8 cellular contexts compared by ENCODE assay signal in genomic region chr11:65873280-65874156, GRCh38. TPM values are rescaled to one million over a fixed set of nuclear protein-coding genes. Genes with fewer than 3 reads are reported as not detected.
DNase-seq lines count a peak whose midpoint lies in the region; ATAC-seq and TF ChIP-seq lines count a peak whose summit lies in the region.

No MANE protein-coding gene starts in this region.

- ATAC-seq in GM19025 (IDR thresholded peaks at IDR 0.05; ENCODE audit: low read depth, unreplicated experiment) (peak; percentile 74), HG03342 (IDR thresholded peaks at IDR 0.05; ENCODE audit: unreplicated experiment) (peak; percentile 75)

- CTCF ChIA-PET in AG04450 (lab: Charles Lee), result interaction anchor here (0.6 to 3.4 kb wide), 4 partner anchors 11 to 262 kb away, joined by 3 to 51 read pairs (median 24); partner anchors contain the start of genes FIBP and MUS81

- H3K4me3 ChIP-seq in AG04450 (ENCODE audit: low read depth, low read length), result peak overlapping the region; percentile 76

- peak overlapping the region; percentile 68 for H3K27ac ChIP-seq in AG04450 (ENCODE audit: low read depth, low read length)
- peak overlapping the region; percentile 68 for H3K27ac ChIP-seq in caudate nucleus (ENCODE audit: low read depth, low read length)

- DNase-seq in AG04450 (ENCODE audit: low read depth, low spot score) (peak; percentile 78), NCI-H345 treated with DMSO at 0.1 percent for 48 hours (lab: John Stamatoyannopoulos, UW; ENCODE audit: unreplicated experiment) (peak; percentile 82), caudate nucleus (lab: John Stamatoyannopoulos, UW) (peak; percentile 9 to 96 (median 85)), islet precursor cell (peak; percentile 97)
- peak; percentile 89 to 94 (median 89) for DNase-seq in activated CD4-positive, CD25-positive, alpha-beta regulatory T cell (lab: John Stamatoyannopoulos, UW)
- DNase-seq in stimulated activated CD4-positive, alpha-beta T cell treated with anti-CD3 and anti-CD28 coated beads, Interleukin-15, amount 100 ng/mL, for 1 hour (ENCODE audit: low read depth in 1 of 2, low spot score in 1 of 2), result peak; percentile 96 to 97

- no peak for TF ChIP-seq CTCF in AG04450 (IDR thresholded peaks at IDR 0.05; ENCODE audit: low read depth, low read length)

- no peaks in the 10 kb centered on the region; the same call in 1 of the 2 replicates for H3K9me3 ChIP-seq in AG04450 (ENCODE audit: control insufficient read depth, insufficient read depth, low read length)

- POLR2A ChIA-PET in AG04450 (lab: Yijun Ruan, JAX), result interaction anchor here (0.6 to 0.7 kb wide), 2 partner anchors 14 to 15 kb away, joined by 3 read pairs; partner anchors contain the start of genes CFL1 and MUS81

- H3K27me3 ChIP-seq in AG04450 (ENCODE audit: control insufficient read depth, insufficient read depth, low read length), result no peaks in the 10 kb centered on the region

RNA-seq across cellular contexts. Expression of gene EFEMP2, which starts 0.9 kb away (rescaled TPM):
- 190 and 279 TPM in 2 replicates for polyA plus RNA-seq in AG04450 (2011; rRNA removed)
- polyA minus RNA-seq in AG04450 (2011; rRNA and poly(A)+ RNA removed), result 72.8 and 112 TPM in 2 replicates

RNA-seq across cellular contexts. Expression of gene CTSW, which starts 6.1 kb away (rescaled TPM):
- not detected in 2 replicates for polyA plus RNA-seq in AG04450 (2011; rRNA removed)
- 0.55 TPM in 1 of 2 replicates, not detected in the other for polyA minus RNA-seq in AG04450 (2011; rRNA and poly(A)+ RNA removed)

RNA-seq across cellular contexts. Expression of gene MUS81, which starts 13.3 kb away (rescaled TPM):
- 23.8 and 27.5 TPM in 2 replicates for polyA plus RNA-seq in AG04450 (2011; rRNA removed)
- polyA minus RNA-seq in AG04450 (2011; rRNA and poly(A)+ RNA removed), result 23.4 and 28.7 TPM in 2 replicates

RNA-seq across cellular contexts. Expression of gene FIBP, which starts 14.8 kb away (rescaled TPM):
- polyA plus RNA-seq in AG04450 (2011; rRNA removed), result 126 and 160 TPM in 2 replicates
- polyA minus RNA-seq in AG04450 (2011; rRNA and poly(A)+ RNA removed), result 116 and 143 TPM in 2 replicates

RNA-seq across cellular contexts. Expression of gene CFL1, which starts 15.5 kb away (rescaled TPM):
- polyA plus RNA-seq in AG04450 (2011; rRNA removed), result 1,553 and 1,822 TPM in 2 replicates
- polyA minus RNA-seq in AG04450 (2011; rRNA and poly(A)+ RNA removed), result 2,126 and 2,698 TPM in 2 replicates

Comparison
In these comparisons a context has a peak if more than half of its experiments do, and no peak if none do; other contexts are left out.
1. Peak in every context shown above with its lines: DNase-seq, ATAC-seq, H3K4me3 ChIP-seq and H3K27ac ChIP-seq.